ENCODE assay signal across 39 cellular contexts in genomic region chr5:148433826-148434225, GRCh38.
"Had no signal": no experiment of that assay in that cellular context is flagged by ENCODE, and none has a peak within 500 bp of the region (broad histone marks: within the 10 kb centered on the region; RNA-seq: fewer than 3 reads in every experiment).

No MANE protein-coding gene starts in this region.

- H3K4me1 Mint-ChIP-seq: activated naive CD4-positive, alpha-beta T cell treated with anti-CD3 and anti-CD28 coated beads, Interleukin-2, amount 10 ng/mL, durations not matched to agents 7 days and 5 days; brain had no signal

- H3K4me3 ChIP-seq: adrenal gland, ascending aorta, body of pancreas, breast epithelium, cardiac muscle cell had no signal

- H3K9me3 Mint-ChIP-seq: activated naive CD4-positive, alpha-beta T cell treated with anti-CD3 and anti-CD28 coated beads for 36 hours; activated naive CD4-positive, alpha-beta T cell treated with anti-CD3 and anti-CD28 coated beads, Interleukin-2, amount 10 ng/mL, durations not matched to agents 7 days and 5 days; activated naive CD4-positive, alpha-beta T cell treated with anti-CD3 and anti-CD28 coated beads, Interleukin-2, amount 50 U/mL, for 24 hours; activated naive CD4-positive, alpha-beta T cell treated with anti-CD3 and anti-CD28 coated beads, Interleukin-2, amount 50 U/mL, for 72 hours; activated naive CD8-positive, alpha-beta T cell treated with anti-CD3 and anti-CD28 coated beads for 36 hours; activated naive CD8-positive, alpha-beta T cell treated with anti-CD3 and anti-CD28 coated beads, Interleukin-2, amount 50 U/mL, for 24 hours; activated T-cell treated with anti-CD3 and anti-CD28 coated beads, Interleukin-2, amount 50 U/mL, for 24 hours; activated T-cell treated with anti-CD3 and anti-CD28 coated beads, Interleukin-2, amount 50 U/mL, for 4 hours; activated T-cell treated with anti-CD3 and anti-CD28 coated beads, Interleukin-2, amount 50 U/mL, for 72 hours; activated T-helper 1 cell treated with anti-CD3 and anti-CD28 coated beads, Interleukin-12 subunit alpha, Interleukin-12 subunit beta, Interleukin-2, Interleukin-4 antibody, amounts not matched to agents 30 ng/mL and 10 ng/mL and 1 ng/mL, durations not matched to agents 14 hours and 24 hours and 36 hours; activated T-helper 17 cell treated with anti-CD3 and anti-CD28 coated beads, Interleukin-2, amount 50 U/mL, for 72 hours; activated T-helper 2 cell treated with anti-CD3 and anti-CD28 coated beads, Interferon-gamma antibody, Interleukin-2, Interleukin-4, amounts not matched to agents 10 μg/mL and 5 μg/mL and 100 μg/mL, durations not matched to agents 14 hours and 24 hours and 36 hours; brain; central memory CD8-positive, alpha-beta T cell had no signal

- H3K4me1 ChIP-seq: ascending aorta, body of pancreas, breast epithelium had no signal

- DNase-seq: activated effector memory CD4-positive, alpha-beta T cell treated with anti-CD3 and anti-CD28 coated beads, Interleukin-2, amount 50 U/mL, for 16 hours; activated effector memory CD4-positive, alpha-beta T cell treated with Interleukin-2 at 50 U/mL for 16 hours; activated gamma-delta T cell; activated gamma-delta T cell treated with Interleukin-2 at 50 U/mL for 16 hours; activated naive CD4-positive, alpha-beta T cell; activated naive CD4-positive, alpha-beta T cell treated with anti-CD3 and anti-CD28 coated beads for 36 hours; activated naive CD4-positive, alpha-beta T cell treated with anti-CD3 and anti-CD28 coated beads, Interleukin-2, amount 10 ng/mL, durations not matched to agents 7 days and 5 days; activated naive CD4-positive, alpha-beta T cell treated with anti-CD3 and anti-CD28 coated beads, Interleukin-2, amount 50 U/mL, for 16 hours; activated naive CD4-positive, alpha-beta T cell treated with Interleukin-2 at 50 U/mL for 16 hours; activated naive CD8-positive, alpha-beta T cell treated with anti-CD3 and anti-CD28 coated beads for 36 hours; activated naive CD8-positive, alpha-beta T cell treated with anti-CD3 and anti-CD28 coated beads, Interleukin-2, amount 10 ng/mL, durations not matched to agents 7 days and 5 days; activated naive CD8-positive, alpha-beta T cell treated with anti-CD3 and anti-CD28 coated beads, Interleukin-2, amount 50 U/mL, for 24 hours; activated T-cell treated with anti-CD3 and anti-CD28 coated beads for 4 hours; activated T-cell treated with anti-CD3 and anti-CD28 coated beads, Interleukin-2, amount 50 U/mL, for 1 hour; activated T-cell treated with anti-CD3 and anti-CD28 coated beads, Interleukin-2, amount 50 U/mL, for 24 hours; activated T-cell treated with anti-CD3 and anti-CD28 coated beads, Interleukin-2, amount 50 U/mL, for 4 hours; activated T-cell treated with anti-CD3 and anti-CD28 coated beads, Interleukin-2, amount 50 U/mL, for 48 hours; activated T-cell treated with anti-CD3 and anti-CD28 coated beads, Interleukin-2, amount 50 U/mL, for 72 hours; adrenal gland; amniotic stem cell; amygdala; anterior cingulate cortex; aorta; body of pancreas; brain microvascular endothelial cell; caudate nucleus; central memory CD4-positive, alpha-beta T cell; cerebellar nuclear complex had no signal

- H3K27ac Mint-ChIP-seq: activated naive CD4-positive, alpha-beta T cell treated with anti-CD3 and anti-CD28 coated beads for 36 hours; activated naive CD4-positive, alpha-beta T cell treated with anti-CD3 and anti-CD28 coated beads, Interleukin-2, amount 10 ng/mL, durations not matched to agents 7 days and 5 days; activated naive CD4-positive, alpha-beta T cell treated with anti-CD3 and anti-CD28 coated beads, Interleukin-2, amount 50 U/mL, for 24 hours; activated naive CD4-positive, alpha-beta T cell treated with anti-CD3 and anti-CD28 coated beads, Interleukin-2, amount 50 U/mL, for 72 hours; activated naive CD8-positive, alpha-beta T cell; activated naive CD8-positive, alpha-beta T cell treated with anti-CD3 and anti-CD28 coated beads for 36 hours; activated naive CD8-positive, alpha-beta T cell treated with anti-CD3 and anti-CD28 coated beads, Interleukin-2, amount 10 ng/mL, durations not matched to agents 7 days and 5 days; activated naive CD8-positive, alpha-beta T cell treated with anti-CD3 and anti-CD28 coated beads, Interleukin-2, amount 50 U/mL, for 24 hours; activated T-cell treated with anti-CD3 and anti-CD28 coated beads, Interleukin-2, amount 50 U/mL, for 24 hours; activated T-cell treated with anti-CD3 and anti-CD28 coated beads, Interleukin-2, amount 50 U/mL, for 72 hours; activated T-helper 1 cell treated with anti-CD3 and anti-CD28 coated beads, Interleukin-12 subunit alpha, Interleukin-12 subunit beta, Interleukin-2, Interleukin-4 antibody, amounts not matched to agents 30 ng/mL and 10 ng/mL and 1 ng/mL, durations not matched to agents 14 hours and 24 hours and 36 hours; activated T-helper 2 cell treated with anti-CD3 and anti-CD28 coated beads, Interferon-gamma antibody, Interleukin-2, Interleukin-4, amounts not matched to agents 10 μg/mL and 5 μg/mL and 100 μg/mL, durations not matched to agents 14 hours and 24 hours and 36 hours; brain had no signal

- H3K9me3 ChIP-seq: adrenal gland, ascending aorta, body of pancreas, breast epithelium had no signal

- ATAC-seq: activated naive CD4-positive, alpha-beta T cell treated with anti-CD3 and anti-CD28 coated beads, Interleukin-2, amount 50 U/mL, for 72 hours; activated naive CD8-positive, alpha-beta T cell treated with anti-CD3 and anti-CD28 coated beads, Interleukin-2, amount 50 U/mL, for 24 hours; activated T-cell treated with anti-CD3 and anti-CD28 coated beads, Interleukin-2, amount 50 U/mL, for 4 hours; activated T-cell treated with anti-CD3 and anti-CD28 coated beads, Interleukin-2, amount 50 U/mL, for 72 hours; activated T-helper 17 cell treated with anti-CD3 and anti-CD28 coated beads, Interleukin-2, amount 50 U/mL, for 72 hours; body of pancreas had no signal

- H3K27me3 ChIP-seq: adrenal gland, ascending aorta, body of pancreas, brain microvascular endothelial cell, breast epithelium, cardiac muscle cell had no signal

- H3K27me3 Mint-ChIP-seq: activated naive CD4-positive, alpha-beta T cell treated with anti-CD3 and anti-CD28 coated beads, Interleukin-2, amount 10 ng/mL, durations not matched to agents 7 days and 5 days; activated naive CD4-positive, alpha-beta T cell treated with anti-CD3 and anti-CD28 coated beads, Interleukin-2, amount 50 U/mL, for 24 hours; activated naive CD8-positive, alpha-beta T cell; activated naive CD8-positive, alpha-beta T cell treated with anti-CD3 and anti-CD28 coated beads for 36 hours; activated naive CD8-positive, alpha-beta T cell treated with anti-CD3 and anti-CD28 coated beads, Interleukin-2, amount 10 ng/mL, durations not matched to agents 7 days and 5 days; activated naive CD8-positive, alpha-beta T cell treated with anti-CD3 and anti-CD28 coated beads, Interleukin-2, amount 50 U/mL, for 24 hours; activated T-cell treated with anti-CD3 and anti-CD28 coated beads, Interleukin-2, amount 50 U/mL, for 24 hours; activated T-helper 17 cell treated with anti-CD3 and anti-CD28 coated beads, Interleukin-2, amount 50 U/mL, for 72 hours; brain; central memory CD8-positive, alpha-beta T cell had no signal

- H3K27ac ChIP-seq: adrenal gland, ascending aorta, body of pancreas, brain microvascular endothelial cell, breast epithelium, cardiac muscle cell had no signal

- H3K4me3 Mint-ChIP-seq: activated naive CD4-positive, alpha-beta T cell treated with anti-CD3 and anti-CD28 coated beads for 36 hours; activated naive CD4-positive, alpha-beta T cell treated with anti-CD3 and anti-CD28 coated beads, Interleukin-2, amount 10 ng/mL, durations not matched to agents 7 days and 5 days; activated naive CD4-positive, alpha-beta T cell treated with anti-CD3 and anti-CD28 coated beads, Interleukin-2, amount 50 U/mL, for 24 hours; activated naive CD8-positive, alpha-beta T cell; activated naive CD8-positive, alpha-beta T cell treated with anti-CD3 and anti-CD28 coated beads for 36 hours; activated naive CD8-positive, alpha-beta T cell treated with anti-CD3 and anti-CD28 coated beads, Interleukin-2, amount 10 ng/mL, durations not matched to agents 7 days and 5 days; activated naive CD8-positive, alpha-beta T cell treated with anti-CD3 and anti-CD28 coated beads, Interleukin-2, amount 50 U/mL, for 24 hours; activated T-cell treated with anti-CD3 and anti-CD28 coated beads, Interleukin-2, amount 50 U/mL, for 24 hours; activated T-cell treated with anti-CD3 and anti-CD28 coated beads, Interleukin-2, amount 50 U/mL, for 4 hours; activated T-cell treated with anti-CD3 and anti-CD28 coated beads, Interleukin-2, amount 50 U/mL, for 72 hours; activated T-helper 1 cell treated with anti-CD3 and anti-CD28 coated beads, Interleukin-12 subunit alpha, Interleukin-12 subunit beta, Interleukin-2, Interleukin-4 antibody, amounts not matched to agents 30 ng/mL and 10 ng/mL and 1 ng/mL, durations not matched to agents 14 hours and 24 hours and 36 hours; activated T-helper 17 cell treated with anti-CD3 and anti-CD28 coated beads, Interleukin-2, amount 50 U/mL, for 72 hours; brain; central memory CD8-positive, alpha-beta T cell had no signal
